ENCODE assay signal across 3 cellular contexts in the genomic region with DNA sequence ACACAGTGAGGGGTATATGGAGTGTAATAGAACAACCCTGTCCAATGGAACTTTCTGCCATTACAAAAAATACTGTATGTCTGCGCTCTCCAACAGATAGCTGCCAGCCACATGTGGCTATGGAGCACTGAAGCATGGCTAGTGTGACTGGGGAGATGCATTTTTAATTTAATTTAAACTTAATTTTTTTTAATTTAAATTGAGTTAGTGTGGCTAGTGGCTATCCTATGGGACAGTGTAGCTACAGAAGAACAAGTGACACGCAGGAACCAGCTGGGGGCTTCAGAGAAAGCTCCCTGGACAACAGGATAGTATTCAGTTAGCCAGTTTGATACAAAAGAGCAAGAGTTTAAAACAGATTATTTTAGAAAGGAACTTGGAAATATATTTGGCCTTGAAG.
"Had no signal": no experiment of that assay in that cellular context is flagged by ENCODE, and none has a peak within 500 bp of the region (broad histone marks: within the 10 kb centered on the region; RNA-seq: fewer than 3 reads in every experiment).

No MANE protein-coding gene starts in this region.

- H3K4me3 ChIP-seq: GM12878 had no signal

- DNase-seq: GDM1, GF-D8 had no signal

- ATAC-seq: GM12878 had no signal
